Comparison of ENCODE assay signal across 3 cellular contexts in the genomic region with DNA sequence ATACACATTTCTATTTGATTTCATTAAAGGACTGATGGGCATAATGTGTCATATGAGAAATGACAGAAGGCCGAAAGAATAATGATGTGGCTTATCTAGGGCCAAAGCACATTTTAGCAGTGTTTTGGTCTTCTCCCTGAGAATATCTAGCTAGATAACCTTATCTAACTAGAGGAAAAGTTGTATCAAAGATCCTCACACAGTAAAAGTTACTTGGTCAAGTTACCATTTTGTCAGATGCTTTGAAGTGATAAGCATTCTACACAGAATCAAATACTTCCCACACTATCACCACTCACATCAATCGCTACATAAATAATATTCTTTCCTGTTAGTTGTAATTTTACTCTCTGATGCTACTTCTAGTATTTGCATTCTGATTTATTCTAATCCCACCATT.
A peak's percentile ranks its signal among the peaks of the same experiment; 100 is the strongest.
TF ChIP-seq lines count a peak whose summit lies in the region.

No MANE protein-coding gene starts in this region.

TF ChIP-seq in SK-N-SH, 30 proteins besides CTCF, POLR2A, EP300 and RAD21:
- TF ChIP-seq, protein P1, sequence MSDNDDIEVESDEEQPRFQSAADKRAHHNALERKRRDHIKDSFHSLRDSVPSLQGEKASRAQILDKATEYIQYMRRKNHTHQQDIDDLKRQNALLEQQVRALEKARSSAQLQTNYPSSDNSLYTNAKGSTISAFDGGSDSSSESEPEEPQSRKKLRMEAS (IDR thresholded peaks at IDR 0.05; ENCODE audit: low read depth): no peak
- TF ChIP-seq ELF1 (IDR thresholded peaks at IDR 0.05) (no peak), FOXJ3 (CRISPR knock-in tag; IDR thresholded peaks at IDR 0.05) (no peak), FOSL2 (IDR thresholded peaks at IDR 0.05; ENCODE audit: borderline replicate concordance, low read depth) (no peak), TEAD4 (IDR thresholded peaks at IDR 0.05; ENCODE audit: borderline replicate concordance, insufficient read depth) (no peak), FOXM1 (IDR thresholded peaks at IDR 0.05; ENCODE audit: low read depth) (no peak)

TF ChIP-seq in SK-N-SH treated with all-trans-retinoic acid at 6 μM for 48 hours, 23 proteins besides CTCF, POLR2A, EP300 and RAD21:
- TF ChIP-seq RARB (CRISPR knock-in tag; IDR thresholded peaks at IDR 0.05) (no peak), ZNF8 (CRISPR knock-in tag; IDR thresholded peaks at IDR 0.05) (no peak), PPARA (CRISPR knock-in tag; IDR thresholded peaks at IDR 0.05; ENCODE audit: borderline replicate concordance) (no peak), ZNF565 (CRISPR knock-in tag; conservative IDR thresholded peaks at IDR 0.05; ENCODE audit: low read depth) (no peak), CSDC2 (CRISPR knock-in tag; IDR thresholded peaks at IDR 0.05) (no peak), OSR1 (CRISPR knock-in tag; IDR thresholded peaks at IDR 0.05) (no peak), TCF4 (CRISPR knock-in tag; IDR thresholded peaks at IDR 0.05; ENCODE audit: borderline replicate concordance) (no peak), CSRNP3 (CRISPR knock-in tag; IDR thresholded peaks at IDR 0.05) (no peak), ZC3H10 (CRISPR knock-in tag; IDR thresholded peaks at IDR 0.05) (no peak), ISL1 (CRISPR knock-in tag; IDR thresholded peaks at IDR 0.05) (no peak), SNAI2 (CRISPR knock-in tag; IDR thresholded peaks at IDR 0.05) (no peak), ESRRG (CRISPR knock-in tag; IDR thresholded peaks at IDR 0.05) (no peak), ARNTL (CRISPR knock-in tag; IDR thresholded peaks at IDR 0.05; ENCODE audit: borderline replicate concordance, low read depth) (no peak), ZFP3 (CRISPR knock-in tag; IDR thresholded peaks at IDR 0.05) (no peak), ZFP30 (CRISPR knock-in tag; IDR thresholded peaks at IDR 0.05) (no peak), GLIS3 (CRISPR knock-in tag; IDR thresholded peaks at IDR 0.05) (no peak)
- TF ChIP-seq, protein P2, sequence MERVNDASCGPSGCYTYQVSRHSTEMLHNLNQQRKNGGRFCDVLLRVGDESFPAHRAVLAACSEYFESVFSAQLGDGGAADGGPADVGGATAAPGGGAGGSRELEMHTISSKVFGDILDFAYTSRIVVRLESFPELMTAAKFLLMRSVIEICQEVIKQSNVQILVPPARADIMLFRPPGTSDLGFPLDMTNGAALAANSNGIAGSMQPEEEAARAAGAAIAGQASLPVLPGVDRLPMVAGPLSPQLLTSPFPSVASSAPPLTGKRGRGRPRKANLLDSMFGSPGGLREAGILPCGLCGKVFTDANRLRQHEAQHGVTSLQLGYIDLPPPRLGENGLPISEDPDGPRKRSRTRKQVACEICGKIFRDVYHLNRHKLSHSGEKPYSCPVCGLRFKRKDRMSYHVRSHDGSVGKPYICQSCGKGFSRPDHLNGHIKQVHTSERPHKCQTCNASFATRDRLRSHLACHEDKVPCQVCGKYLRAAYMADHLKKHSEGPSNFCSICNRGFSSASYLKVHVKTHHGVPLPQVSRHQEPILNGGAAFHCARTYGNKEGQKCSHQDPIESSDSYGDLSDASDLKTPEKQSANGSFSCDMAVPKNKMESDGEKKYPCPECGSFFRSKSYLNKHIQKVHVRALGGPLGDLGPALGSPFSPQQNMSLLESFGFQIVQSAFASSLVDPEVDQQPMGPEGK (CRISPR knock-in tag; IDR thresholded peaks at IDR 0.05; ENCODE audit: borderline replicate concordance): no peak

TF ChIP-seq in K562, 482 proteins besides CTCF, POLR2A, EP300 and RAD21 (continues in another document):
- TF ChIP-seq CBFA2T2 (conservative IDR thresholded peaks at IDR 0.05) (peak; percentile 27; the same call in 1 of the 2 replicates), JUND (IDR thresholded peaks at IDR 0.05; ENCODE audit: borderline replicate concordance, low read depth, low read length) (no peak), JUND (tag; IDR thresholded peaks at IDR 0.05; ENCODE audit: borderline replicate concordance, low read depth, low read length) (no peak), DPF2 (IDR thresholded peaks at IDR 0.05) (0 out of 2 replicates have a peak, but pooled peaks have one; percentile 25), POLR2AphosphoS2 (IDR thresholded peaks at IDR 0.05; ENCODE audit: low read length) (no peak), POLR2AphosphoS5 (IDR thresholded peaks at IDR 0.05; ENCODE audit: control insufficient read depth, insufficient read depth, low read depth, low read length) (0 out of 2 replicates have a peak, but pooled peaks have one; percentile 8), NR1H2 (CRISPR knock-in tag; IDR thresholded peaks at IDR 0.05) (no peak), ZC3H4 (CRISPR knock-in tag; IDR thresholded peaks at IDR 0.05; ENCODE audit: borderline replicate concordance) (no peak), PHF20 (IDR thresholded peaks at IDR 0.05; ENCODE audit: partially characterized antibody) (no peak), WHSC1 (IDR thresholded peaks at IDR 0.05; ENCODE audit: low read length) (no peak), ELF2 (CRISPR knock-in tag; IDR thresholded peaks at IDR 0.05) (no peak), ESRRB (CRISPR knock-in tag; IDR thresholded peaks at IDR 0.05; ENCODE audit: borderline replicate concordance) (no peak), SOX6 (IDR thresholded peaks at IDR 0.05) (0 out of 2 replicates have a peak, but pooled peaks have one; percentile 20), ZNF239 (CRISPR knock-in tag; IDR thresholded peaks at IDR 0.05) (no peak), ARID1B (IDR thresholded peaks at IDR 0.05) (peak; percentile 50), CCNT2 (IDR thresholded peaks at IDR 0.05; ENCODE audit: borderline replicate concordance, extremely low read depth, insufficient read length, low read depth, low read length) (peak; percentile 21), ZBTB11 (CRISPR knock-in tag; IDR thresholded peaks at IDR 0.05) (no peak), TAF7 (tag; IDR thresholded peaks at IDR 0.05) (no peak), MCM5 (IDR thresholded peaks at IDR 0.05; ENCODE audit: low read depth) (no peak), ZNF696 (CRISPR knock-in tag; conservative IDR thresholded peaks at IDR 0.05) (no peak), PBX2 (CRISPR knock-in tag; IDR thresholded peaks at IDR 0.05; ENCODE audit: low read depth) (no peak), PBX2 (tag; conservative IDR thresholded peaks at IDR 0.05; ENCODE audit: low read depth) (no peak; the same call in 1 of the 2 replicates), TAL1 (IDR thresholded peaks at IDR 0.05) (peak; percentile 42; the same call in 1 of the 2 replicates), PTBP1 (IDR thresholded peaks at IDR 0.05; ENCODE audit: low read depth, low read length) (no peak), ERF (CRISPR knock-in tag; IDR thresholded peaks at IDR 0.05) (no peak), NR2C2 (CRISPR knock-in tag; IDR thresholded peaks at IDR 0.05) (no peak), NR2C2 (tag; IDR thresholded peaks at IDR 0.05) (no peak), ZNF512 (tag; IDR thresholded peaks at IDR 0.05) (no peak), E2F1 (CRISPR knock-in tag; IDR thresholded peaks at IDR 0.05) (no peak), ZNF3 (CRISPR knock-in tag; IDR thresholded peaks at IDR 0.05) (no peak), RFX1 (IDR thresholded peaks at IDR 0.05) (no peak), ZNF766 (CRISPR knock-in tag; conservative IDR thresholded peaks at IDR 0.05) (no peak)
- TF ChIP-seq, protein P3, sequence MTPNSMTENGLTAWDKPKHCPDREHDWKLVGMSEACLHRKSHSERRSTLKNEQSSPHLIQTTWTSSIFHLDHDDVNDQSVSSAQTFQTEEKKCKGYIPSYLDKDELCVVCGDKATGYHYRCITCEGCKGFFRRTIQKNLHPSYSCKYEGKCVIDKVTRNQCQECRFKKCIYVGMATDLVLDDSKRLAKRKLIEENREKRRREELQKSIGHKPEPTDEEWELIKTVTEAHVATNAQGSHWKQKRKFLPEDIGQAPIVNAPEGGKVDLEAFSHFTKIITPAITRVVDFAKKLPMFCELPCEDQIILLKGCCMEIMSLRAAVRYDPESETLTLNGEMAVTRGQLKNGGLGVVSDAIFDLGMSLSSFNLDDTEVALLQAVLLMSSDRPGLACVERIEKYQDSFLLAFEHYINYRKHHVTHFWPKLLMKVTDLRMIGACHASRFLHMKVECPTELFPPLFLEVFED (CRISPR knock-in tag; conservative IDR thresholded peaks at IDR 0.05): no peak
- TF ChIP-seq, protein P4, sequence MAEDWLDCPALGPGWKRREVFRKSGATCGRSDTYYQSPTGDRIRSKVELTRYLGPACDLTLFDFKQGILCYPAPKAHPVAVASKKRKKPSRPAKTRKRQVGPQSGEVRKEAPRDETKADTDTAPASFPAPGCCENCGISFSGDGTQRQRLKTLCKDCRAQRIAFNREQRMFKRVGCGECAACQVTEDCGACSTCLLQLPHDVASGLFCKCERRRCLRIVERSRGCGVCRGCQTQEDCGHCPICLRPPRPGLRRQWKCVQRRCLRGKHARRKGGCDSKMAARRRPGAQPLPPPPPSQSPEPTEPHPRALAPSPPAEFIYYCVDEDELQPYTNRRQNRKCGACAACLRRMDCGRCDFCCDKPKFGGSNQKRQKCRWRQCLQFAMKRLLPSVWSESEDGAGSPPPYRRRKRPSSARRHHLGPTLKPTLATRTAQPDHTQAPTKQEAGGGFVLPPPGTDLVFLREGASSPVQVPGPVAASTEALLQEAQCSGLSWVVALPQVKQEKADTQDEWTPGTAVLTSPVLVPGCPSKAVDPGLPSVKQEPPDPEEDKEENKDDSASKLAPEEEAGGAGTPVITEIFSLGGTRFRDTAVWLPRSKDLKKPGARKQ (CRISPR knock-in tag; IDR thresholded peaks at IDR 0.05): no peak
- TF ChIP-seq, protein P5, sequence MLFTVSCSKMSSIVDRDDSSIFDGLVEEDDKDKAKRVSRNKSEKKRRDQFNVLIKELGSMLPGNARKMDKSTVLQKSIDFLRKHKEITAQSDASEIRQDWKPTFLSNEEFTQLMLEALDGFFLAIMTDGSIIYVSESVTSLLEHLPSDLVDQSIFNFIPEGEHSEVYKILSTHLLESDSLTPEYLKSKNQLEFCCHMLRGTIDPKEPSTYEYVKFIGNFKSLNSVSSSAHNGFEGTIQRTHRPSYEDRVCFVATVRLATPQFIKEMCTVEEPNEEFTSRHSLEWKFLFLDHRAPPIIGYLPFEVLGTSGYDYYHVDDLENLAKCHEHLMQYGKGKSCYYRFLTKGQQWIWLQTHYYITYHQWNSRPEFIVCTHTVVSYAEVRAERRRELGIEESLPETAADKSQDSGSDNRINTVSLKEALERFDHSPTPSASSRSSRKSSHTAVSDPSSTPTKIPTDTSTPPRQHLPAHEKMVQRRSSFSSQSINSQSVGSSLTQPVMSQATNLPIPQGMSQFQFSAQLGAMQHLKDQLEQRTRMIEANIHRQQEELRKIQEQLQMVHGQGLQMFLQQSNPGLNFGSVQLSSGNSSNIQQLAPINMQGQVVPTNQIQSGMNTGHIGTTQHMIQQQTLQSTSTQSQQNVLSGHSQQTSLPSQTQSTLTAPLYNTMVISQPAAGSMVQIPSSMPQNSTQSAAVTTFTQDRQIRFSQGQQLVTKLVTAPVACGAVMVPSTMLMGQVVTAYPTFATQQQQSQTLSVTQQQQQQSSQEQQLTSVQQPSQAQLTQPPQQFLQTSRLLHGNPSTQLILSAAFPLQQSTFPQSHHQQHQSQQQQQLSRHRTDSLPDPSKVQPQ (CRISPR knock-in tag; IDR thresholded peaks at IDR 0.05; ENCODE audit: borderline replicate concordance): no peak
